Comparison of ENCODE assay signal across 1 cellular context in the genomic region with DNA sequence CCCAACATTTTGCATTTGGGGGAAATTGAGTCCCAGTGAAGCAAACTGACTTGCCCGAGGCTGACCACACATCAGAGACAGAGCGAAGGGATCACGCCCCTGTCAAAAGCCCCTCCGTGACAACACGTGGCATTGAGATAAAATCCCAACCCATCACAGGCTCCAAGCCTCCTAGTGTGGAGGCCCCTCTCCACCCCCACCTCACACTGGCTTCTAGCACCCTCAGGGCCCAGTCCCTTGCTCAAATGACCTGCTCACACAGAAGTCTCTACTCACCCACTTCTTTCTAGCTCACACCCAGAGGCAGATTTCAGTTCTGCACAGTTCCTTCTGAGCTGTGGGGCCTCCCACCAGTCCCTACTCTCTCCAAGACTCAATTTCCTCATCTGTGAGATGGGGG.
TF ChIP-seq lines count a peak whose summit lies in the region.

No MANE protein-coding gene starts in this region.

TF ChIP-seq in GM23338, 12 proteins besides CTCF, POLR2A, EP300 and RAD21 (continued from another document):
- TF ChIP-seq, protein P1, sequence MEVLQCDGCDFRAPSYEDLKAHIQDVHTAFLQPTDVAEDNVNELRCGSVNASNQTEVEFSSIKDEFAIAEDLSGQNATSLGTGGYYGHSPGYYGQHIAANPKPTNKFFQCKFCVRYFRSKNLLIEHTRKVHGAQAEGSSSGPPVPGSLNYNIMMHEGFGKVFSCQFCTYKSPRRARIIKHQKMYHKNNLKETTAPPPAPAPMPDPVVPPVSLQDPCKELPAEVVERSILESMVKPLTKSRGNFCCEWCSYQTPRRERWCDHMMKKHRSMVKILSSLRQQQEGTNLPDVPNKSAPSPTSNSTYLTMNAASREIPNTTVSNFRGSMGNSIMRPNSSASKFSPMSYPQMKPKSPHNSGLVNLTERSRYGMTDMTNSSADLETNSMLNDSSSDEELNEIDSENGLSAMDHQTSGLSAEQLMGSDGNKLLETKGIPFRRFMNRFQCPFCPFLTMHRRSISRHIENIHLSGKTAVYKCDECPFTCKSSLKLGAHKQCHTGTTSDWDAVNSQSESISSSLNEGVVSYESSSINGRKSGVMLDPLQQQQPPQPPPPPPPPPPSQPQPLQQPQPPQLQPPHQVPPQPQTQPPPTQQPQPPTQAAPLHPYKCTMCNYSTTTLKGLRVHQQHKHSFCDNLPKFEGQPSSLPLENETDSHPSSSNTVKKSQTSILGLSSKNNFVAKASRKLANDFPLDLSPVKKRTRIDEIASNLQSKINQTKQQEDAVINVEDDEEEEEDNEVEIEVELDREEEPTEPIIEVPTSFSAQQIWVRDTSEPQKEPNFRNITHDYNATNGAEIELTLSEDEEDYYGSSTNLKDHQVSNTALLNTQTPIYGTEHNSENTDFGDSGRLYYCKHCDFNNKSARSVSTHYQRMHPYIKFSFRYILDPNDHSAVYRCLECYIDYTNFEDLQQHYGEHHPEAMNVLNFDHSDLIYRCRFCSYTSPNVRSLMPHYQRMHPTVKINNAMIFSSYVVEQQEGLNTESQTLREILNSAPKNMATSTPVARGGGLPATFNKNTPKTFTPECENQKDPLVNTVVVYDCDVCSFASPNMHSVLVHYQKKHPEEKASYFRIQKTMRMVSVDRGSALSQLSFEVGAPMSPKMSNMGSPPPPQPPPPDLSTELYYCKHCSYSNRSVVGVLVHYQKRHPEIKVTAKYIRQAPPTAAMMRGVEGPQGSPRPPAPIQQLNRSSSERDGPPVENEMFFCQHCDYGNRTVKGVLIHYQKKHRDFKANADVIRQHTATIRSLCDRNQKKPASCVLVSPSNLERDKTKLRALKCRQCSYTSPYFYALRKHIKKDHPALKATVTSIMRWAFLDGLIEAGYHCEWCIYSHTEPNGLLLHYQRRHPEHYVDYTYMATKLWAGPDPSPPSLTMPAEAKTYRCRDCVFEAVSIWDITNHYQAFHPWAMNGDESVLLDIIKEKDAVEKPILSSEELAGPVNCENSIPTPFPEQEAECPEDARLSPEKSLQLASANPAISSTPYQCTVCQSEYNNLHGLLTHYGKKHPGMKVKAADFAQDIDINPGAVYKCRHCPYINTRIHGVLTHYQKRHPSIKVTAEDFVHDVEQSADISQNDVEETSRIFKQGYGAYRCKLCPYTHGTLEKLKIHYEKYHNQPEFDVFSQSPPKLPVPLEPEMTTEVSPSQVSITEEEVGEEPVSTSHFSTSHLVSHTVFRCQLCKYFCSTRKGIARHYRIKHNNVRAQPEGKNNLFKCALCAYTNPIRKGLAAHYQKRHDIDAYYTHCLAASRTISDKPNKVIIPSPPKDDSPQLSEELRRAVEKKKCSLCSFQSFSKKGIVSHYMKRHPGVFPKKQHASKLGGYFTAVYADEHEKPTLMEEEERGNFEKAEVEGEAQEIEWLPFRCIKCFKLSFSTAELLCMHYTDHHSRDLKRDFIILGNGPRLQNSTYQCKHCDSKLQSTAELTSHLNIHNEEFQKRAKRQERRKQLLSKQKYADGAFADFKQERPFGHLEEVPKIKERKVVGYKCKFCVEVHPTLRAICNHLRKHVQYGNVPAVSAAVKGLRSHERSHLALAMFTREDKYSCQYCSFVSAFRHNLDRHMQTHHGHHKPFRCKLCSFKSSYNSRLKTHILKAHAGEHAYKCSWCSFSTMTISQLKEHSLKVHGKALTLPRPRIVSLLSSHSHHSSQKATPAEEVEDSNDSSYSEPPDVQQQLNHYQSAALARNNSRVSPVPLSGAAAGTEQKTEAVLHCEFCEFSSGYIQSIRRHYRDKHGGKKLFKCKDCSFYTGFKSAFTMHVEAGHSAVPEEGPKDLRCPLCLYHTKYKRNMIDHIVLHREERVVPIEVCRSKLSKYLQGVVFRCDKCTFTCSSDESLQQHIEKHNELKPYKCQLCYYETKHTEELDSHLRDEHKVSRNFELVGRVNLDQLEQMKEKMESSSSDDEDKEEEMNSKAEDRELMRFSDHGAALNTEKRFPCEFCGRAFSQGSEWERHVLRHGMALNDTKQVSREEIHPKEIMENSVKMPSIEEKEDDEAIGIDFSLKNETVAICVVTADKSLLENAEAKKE (CRISPR knock-in tag; IDR thresholded peaks at IDR 0.05) = no peak
